ENCODE assay signal across 8 cellular contexts in genomic region chr17:43024407-43025289, GRCh38. TPM values are rescaled to one million over a fixed set of nuclear protein-coding genes. Genes with fewer than 3 reads are reported as not detected.
DNase-seq lines count a peak whose midpoint lies in the region; ATAC-seq and TF ChIP-seq lines count a peak whose summit lies in the region.

RND2 (plus strand) TSS chr17:43025231; CDS start chr17:43025348, 117 bp downstream.

- H3K4me3 ChIP-seq in HUES48 (ENCODE audit: low read depth, low read length), result peak within 1 kb of the TSS; percentile 94
- H3K4me3 ChIP-seq in NT2/D1 (ENCODE audit: insufficient read length, low read depth), result peak within 1 kb of the TSS; percentile 80
- peak within 1 kb of the TSS; percentile 93 for H3K4me3 ChIP-seq in endodermal cell (ENCODE audit: low read length)

- TF ChIP-seq CTCF in endodermal cell (conservative IDR thresholded peaks at IDR 0.05), result peak; percentile 81

- H3K4me3 Mint-ChIP-seq in endodermal cell (peak within 1 kb of the TSS; percentile 70), memory B cell (peak within 1 kb of the TSS; percentile 89)

- peaks cover 23% of the 10 kb centered on the region for H3K36me3 Mint-ChIP-seq in endodermal cell (ENCODE audit: low read depth)
- H3K36me3 Mint-ChIP-seq in memory B cell, result no peaks in the 10 kb centered on the region

- H3K4me1 ChIP-seq in HUES48 (ENCODE audit: control insufficient read depth, insufficient read depth, low read length), result peaks cover 29% of the 10 kb centered on the region
- H3K4me1 ChIP-seq in NT2/D1 (ENCODE audit: insufficient read depth, insufficient read length), result peaks cover 16% of the 10 kb centered on the region
- H3K4me1 ChIP-seq in endodermal cell (ENCODE audit: control insufficient read depth, insufficient read depth, low read length), result peaks cover 9% of the 10 kb centered on the region

- WGBS in endodermal cell (ENCODE audit: insufficient coverage in 1 of 2, insufficient read length in 1 of 2), 2 experiments, result 1 to 2% methylated on average over 28 to 54 of the region's 61 CpGs

- H3K27ac ChIP-seq in HUES48 (ENCODE audit: low read depth, low read length), result peak within 1 kb of the TSS; percentile 98
- H3K27ac ChIP-seq in endodermal cell (ENCODE audit: low read depth, low read length), result peak within 1 kb of the TSS; percentile 97

- H3K9me3 Mint-ChIP-seq in endodermal cell, result no peaks in the 10 kb centered on the region
- no peaks in the 10 kb centered on the region for H3K9me3 Mint-ChIP-seq in memory B cell

- H3K36me3 ChIP-seq in HUES48 (ENCODE audit: control insufficient read depth, insufficient read depth, low read length) (peaks cover 27% of the 10 kb centered on the region), NT2/D1 (ENCODE audit: insufficient read depth, insufficient read length, low read length) (peaks cover 17% of the 10 kb centered on the region), endodermal cell (ENCODE audit: control insufficient read depth, insufficient read depth, low read length) (peaks cover 9% of the 10 kb centered on the region)

- H3K27ac Mint-ChIP-seq in endodermal cell, result peak within 1 kb of the TSS; percentile 96
- peak within 1 kb of the TSS; percentile 90 for H3K27ac Mint-ChIP-seq in memory B cell

- H3K27me3 Mint-ChIP-seq in endodermal cell (ENCODE audit: insufficient read depth), result no peaks in the 10 kb centered on the region
- no peaks in the 10 kb centered on the region for H3K27me3 Mint-ChIP-seq in memory B cell

- H3K9ac ChIP-seq in HUES48 (ENCODE audit: low read depth, low read length) (peak within 1 kb of the TSS; percentile 90), NT2/D1 (ENCODE audit: insufficient read length, low read depth) (peak within 1 kb of the TSS; percentile 90), endodermal cell (ENCODE audit: extremely low read depth, low read length, poor library complexity, severe bottlenecking) (peak within 1 kb of the TSS; percentile 92)

- peak; percentile 98 for DNase-seq in EH (ENCODE audit: low read depth)
- DNase-seq in NT2/D1 (ENCODE audit: low read depth, low spot score), result peak; percentile 90
- DNase-seq in activated CD8-positive, alpha-beta memory T cell treated with anti-CD3 and anti-CD28 coated beads, Interleukin-2, amount 50 U/mL, for 24 hours (ENCODE audit: extremely low read depth), result peak; percentile 64
- peak; percentile 99 for DNase-seq in endodermal cell
- DNase-seq in memory B cell (ENCODE audit: low spot score in 2 of 2), result peak; percentile 79 to 85
- peak; percentile 61 to 68 (median 65) for DNase-seq in stimulated activated CD4-positive, alpha-beta T cell treated with anti-CD3 and anti-CD28 coated beads, TNF-alpha, amount 100 ng/mL, for 4 hours (ENCODE audit: low read depth in 3 of 3)

- H3K9me3 ChIP-seq in HUES48 (ENCODE audit: control insufficient read depth, insufficient read depth, low read length) (no peaks in the 10 kb centered on the region), NT2/D1 (ENCODE audit: insufficient read depth, low read length) (no peaks in the 10 kb centered on the region), endodermal cell (ENCODE audit: control insufficient read depth, low read length) (no peaks in the 10 kb centered on the region)

- H3K4me1 Mint-ChIP-seq in endodermal cell (peaks cover 22% of the 10 kb centered on the region), memory B cell (peaks cover 25% of the 10 kb centered on the region)

- H3K27me3 ChIP-seq in HUES48 (ENCODE audit: control insufficient read depth, insufficient read depth, low read length) (no peaks in the 10 kb centered on the region), NT2/D1 (ENCODE audit: insufficient read depth, insufficient read length) (no peaks in the 10 kb centered on the region), endodermal cell (ENCODE audit: control insufficient read depth, insufficient read depth, low read length, poor library complexity, severe bottlenecking) (no peaks in the 10 kb centered on the region)

- ATAC-seq in memory B cell (ENCODE audit: low read depth) (peak; percentile 70), HG03469 (IDR thresholded peaks at IDR 0.05; ENCODE audit: unreplicated experiment) (no peak)

RNA-seq across cellular contexts. Expression of gene RND2, which starts in this region (rescaled TPM):
- 10 to 100 TPM; 36.1 to 55.5 TPM for total RNA-seq in endodermal cell
- polyA plus RNA-seq in endodermal cell (2013, experiment 1 of 2), result 85.1 TPM
- polyA plus RNA-seq in endodermal cell (2013, experiment 2 of 2), result 79.7 TPM
